ENCODE assay signal across 21 cellular contexts in the genomic region with DNA sequence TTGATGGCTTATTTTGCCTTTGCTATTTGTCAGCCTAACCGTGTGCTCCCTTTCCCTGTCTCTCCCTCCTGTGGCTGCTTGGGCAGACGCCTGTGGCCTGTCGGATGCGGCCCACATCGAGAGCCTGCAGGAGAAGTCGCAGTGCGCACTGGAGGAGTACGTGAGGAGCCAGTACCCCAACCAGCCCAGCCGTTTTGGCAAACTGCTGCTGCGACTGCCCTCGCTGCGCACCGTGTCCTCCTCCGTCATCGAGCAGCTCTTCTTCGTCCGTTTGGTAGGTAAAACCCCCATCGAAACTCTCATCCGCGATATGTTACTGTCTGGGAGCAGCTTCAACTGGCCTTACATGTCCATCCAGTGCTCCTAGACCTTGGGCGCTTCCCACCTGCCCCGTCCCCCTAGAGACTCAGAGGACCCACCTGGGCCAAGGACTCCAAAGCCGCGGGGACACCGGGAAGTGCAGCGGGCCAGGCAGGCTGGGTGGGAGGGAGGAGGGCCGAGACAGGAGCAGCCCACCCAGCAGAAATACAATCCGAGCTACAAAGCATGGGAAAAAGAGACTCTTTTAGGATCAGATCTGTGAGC. TPM values are rescaled to one million over a fixed set of nuclear protein-coding genes. Genes with fewer than 3 reads are reported as not detected.
A peak's percentile ranks its signal among the peaks of the same experiment; 100 is the strongest.
DNase-seq lines count a peak whose midpoint lies in the region; ATAC-seq, FAIRE-seq and TF ChIP-seq lines count a peak whose summit lies in the region.
"Had no signal": no experiment of that assay in that cellular context is flagged by ENCODE, and none has a peak within 500 bp of the region (broad histone marks: within the 10 kb centered on the region; RNA-seq: fewer than 3 reads in every experiment).

No MANE protein-coding gene starts in this region.

- no peak overlapping the region for H2AFZ ChIP-seq in H9 (ENCODE audit: low read length)

- no peak overlapping the region for H4K8ac ChIP-seq in H9 (replicated peaks; ENCODE audit: insufficient read length, low read depth, low read length)

- H3K36me3 ChIP-seq in kidney (ENCODE audit: control insufficient read depth in 1 of 2, insufficient read depth in 2 of 2, low read length in 2 of 2), result peaks cover 0 to 4% of the 10 kb centered on the region in 2 donors

- no peak for FAIRE-seq in kidney (lab: Jason Lieb, UNC)
- FAIRE-seq: endothelial cell of umbilical vein, H54 had no signal

- H3K9ac ChIP-seq in H9 (ENCODE audit: extremely low read depth, insufficient read length, low read length) (no peak overlapping the region), kidney (ENCODE audit: low read length in 2 of 2) (no peak overlapping the region)

- no peak overlapping the region for H2BK20ac ChIP-seq in H9 (ENCODE audit: low read depth, low read length, poor library complexity, severe bottlenecking)

- H4K5ac ChIP-seq in H9 (ENCODE audit: insufficient read length, low read depth, low read length), result no peak overlapping the region

- H3K9me3 ChIP-seq in H9 (ENCODE audit: control insufficient read depth, low read depth, low read length), result no peaks in the 10 kb centered on the region
- H3K9me3 ChIP-seq in kidney (ENCODE audit: control insufficient read depth in 1 of 2, low read length in 2 of 2), result no peaks in the 10 kb centered on the region

- peaks cover 97% of the 10 kb centered on the region for H3K27me3 ChIP-seq in H9 (ENCODE audit: insufficient read depth, low read length)

- no peak overlapping the region for H2BK120ac ChIP-seq in H9 (ENCODE audit: low read depth, low read length, poor library complexity, severe bottlenecking)

- H3K23ac ChIP-seq in H9 (ENCODE audit: insufficient read length, low read depth, low read length), result no peak overlapping the region

- H3K23me2 ChIP-seq in H9 (ENCODE audit: insufficient read length, low read depth, low read length, poor library complexity, severe bottlenecking), result peaks cover 7% of the 10 kb centered on the region

- no peak overlapping the region for H2BK15ac ChIP-seq in H9 (ENCODE audit: low read depth, low read length)

- H3K27me3 Mint-ChIP-seq in H9 (ENCODE audit: low read depth), result no peaks in the 10 kb centered on the region

- H3K4me1 ChIP-seq in H9 (ENCODE audit: insufficient read depth, low read length), result no peaks in the 10 kb centered on the region
- H3K4me1 ChIP-seq in kidney (ENCODE audit: control insufficient read depth in 1 of 2, insufficient read depth in 1 of 2, low read depth in 1 of 2, low read length in 2 of 2), result peaks cover 3 to 14% of the 10 kb centered on the region in 2 donors

- H4K91ac ChIP-seq in H9 (ENCODE audit: insufficient read length, low read depth, low read length), result no peak overlapping the region

- peak; percentile 70 for DNase-seq in H9
- DNase-seq in astrocyte of the hippocampus (ENCODE audit: low read depth, low spot score), result peak; percentile 51
- peak; percentile 66 for DNase-seq in kidney
- DNase-seq in sciatic nerve (ENCODE audit: low spot score), result no peak
- no peak for DNase-seq in coronary artery (ENCODE audit: low spot score)
- no peak for DNase-seq in GM20000 (ENCODE audit: low spot score)
- DNase-seq: EL, foreskin fibroblast, Karpas-422, NCI-H1092, NCI-H510A treated with DMSO at 0.1 percent for 48 hours, SIG-M5 had no signal

- peak overlapping the region in 1 of 2 experiments; percentile 56; a peak in 2 of 5 replicates for H3K4me3 Mint-ChIP-seq in H9
- H3K4me3 Mint-ChIP-seq: activated T-helper 1 cell treated with anti-CD3 and anti-CD28 coated beads, Interleukin-12 subunit alpha, Interleukin-12 subunit beta, Interleukin-2, Interleukin-4 antibody, amounts not matched to agents 30 ng/mL and 10 ng/mL and 1 ng/mL, durations not matched to agents 14 hours and 24 hours and 36 hours had no signal

- H3K4me2 ChIP-seq in H9 (ENCODE audit: insufficient read depth, insufficient read length, low read length), result peak overlapping the region; percentile 1

- peaks cover 17 to 42% of the 10 kb centered on the region in 2 experiments for H3K4me1 Mint-ChIP-seq in H9

- no peaks in the 10 kb centered on the region for H3K79me1 ChIP-seq in H9 (ENCODE audit: insufficient read depth, low read depth, low read length, poor library complexity, severe bottlenecking)

- no peak overlapping the region for H3K4me3 ChIP-seq in kidney (ENCODE audit: low read length in 2 of 2)
- H3K4me3 ChIP-seq in coronary artery, result no peak overlapping the region

- H3K18ac ChIP-seq in H9 (ENCODE audit: insufficient read length, low read depth, low read length), result no peak overlapping the region

- ATAC-seq in sciatic nerve, result peak; percentile 14
- ATAC-seq in HG03095 (IDR thresholded peaks at IDR 0.05; ENCODE audit: unreplicated experiment), result no peak
- ATAC-seq: left lobe of liver, right cardiac atrium had no signal

- H3K56ac ChIP-seq in H9 (ENCODE audit: insufficient read length, low read depth, low read length), result no peak overlapping the region

- no peak overlapping the region for H3K27ac ChIP-seq in H9 (ENCODE audit: insufficient read length, low read depth, low read length)
- H3K27ac ChIP-seq in kidney (ENCODE audit: low read depth in 2 of 2, low read length in 2 of 2), result no peak overlapping the region
- H3K27ac ChIP-seq in coronary artery, result no peak overlapping the region
- H3K27ac ChIP-seq: VCaP had no signal

- WGBS in H9 (ENCODE audit: extremely low coverage, insufficient read length, low lambda C conversion rate), result no CpG with 5 or more reads among the region's 28 CpGs

- intact Hi-C loops in kidney (cut with DNase I), result no loop called here
- intact Hi-C loops in sciatic nerve (cut with DNase I), result no loop called here

- H3K36me3 Mint-ChIP-seq in H9 (ENCODE audit: insufficient read depth in 1 of 3, low read depth in 3 of 3), result peaks cover 0 to 2% (median 0%) of the 10 kb centered on the region in 3 experiments; a peak in 2 of 7 replicates

- no peak overlapping the region for H2AK5ac ChIP-seq in H9 (ENCODE audit: insufficient read length, low read length)

- no peak overlapping the region; a peak in 1 of 7 replicates for H3K27ac Mint-ChIP-seq in H9
- H3K27ac Mint-ChIP-seq: activated T-helper 1 cell treated with anti-CD3 and anti-CD28 coated beads, Interleukin-12 subunit alpha, Interleukin-12 subunit beta, Interleukin-2, Interleukin-4 antibody, amounts not matched to agents 30 ng/mL and 10 ng/mL and 1 ng/mL, durations not matched to agents 14 hours and 24 hours and 36 hours had no signal

- no peaks in the 10 kb centered on the region for H3K79me2 ChIP-seq in H9 (ENCODE audit: insufficient read depth, low read length)

- no peak overlapping the region for H2BK12ac ChIP-seq in H9 (ENCODE audit: insufficient read length, low read depth, low read length)

- TF ChIP-seq CTCF in H9 (conservative IDR thresholded peaks at IDR 0.05) (no peak), kidney (IDR thresholded peaks at IDR 0.05; ENCODE audit: borderline replicate concordance, extremely low read depth, insufficient read depth) (no peak), coronary artery (IDR thresholded peaks at IDR 0.05) (no peak), GM20000 (IDR thresholded peaks at IDR 0.05; ENCODE audit: extremely low read depth, missing control alignments) (no peak)

- no peak overlapping the region for H2BK5ac ChIP-seq in H9 (ENCODE audit: insufficient read length, low read length)

- no peaks in the 10 kb centered on the region for H4K20me1 ChIP-seq in H9 (ENCODE audit: control insufficient read depth, insufficient read depth, insufficient read length)

- peaks cover 4 to 9% of the 10 kb centered on the region in 2 experiments; a peak in 3 of 5 replicates for H3K9me3 Mint-ChIP-seq in H9

- H3T11ph ChIP-seq in H9 (ENCODE audit: low read length), result no peak overlapping the region

- H3K14ac ChIP-seq in H9 (ENCODE audit: insufficient read depth, low read length), result no peak overlapping the region

- no peak overlapping the region for H3K4ac ChIP-seq in H9 (ENCODE audit: low read depth, low read length)

RNA-seq across cellular contexts. Expression of a gene that starts 10.5 kb away (rescaled TPM):
- total RNA-seq in H9 (2021) (not detected in 2 replicates), kidney (49.5 TPM), sciatic nerve (181 TPM)
- polyA plus RNA-seq in kidney (ENCODE audit: insufficient read depth, low read depth, low replicate concordance), result 22.8 TPM
- total RNA-seq: activated T-helper 1 cell treated with anti-CD3 and anti-CD28 coated beads, Interleukin-12 subunit alpha, Interleukin-12 subunit beta, Interleukin-2, Interleukin-4 antibody, amounts not matched to agents 30 ng/mL and 10 ng/mL and 1 ng/mL, durations not matched to agents 14 hours and 24 hours and 36 hours; T-helper 1 cell treated with Interleukin-12 subunit alpha and Interleukin-12 subunit beta and Interleukin-4 antibody, amounts not matched to agents 30 ng/mL and 1 ng/mL, for 36 hours had no signal

RNA-seq across cellular contexts. Expression of a gene that starts 12.5 kb away (rescaled TPM):
- total RNA-seq in H9 (2021) (1.7 and 1.9 TPM in 2 replicates), kidney (13.0 TPM), sciatic nerve (49.3 TPM)
- polyA plus RNA-seq in kidney (ENCODE audit: insufficient read depth, low read depth, low replicate concordance), result 16.0 TPM
- total RNA-seq: activated T-helper 1 cell treated with anti-CD3 and anti-CD28 coated beads, Interleukin-12 subunit alpha, Interleukin-12 subunit beta, Interleukin-2, Interleukin-4 antibody, amounts not matched to agents 30 ng/mL and 10 ng/mL and 1 ng/mL, durations not matched to agents 14 hours and 24 hours and 36 hours; mononuclear cell; T-helper 1 cell treated with Interleukin-12 subunit alpha and Interleukin-12 subunit beta and Interleukin-4 antibody, amounts not matched to agents 30 ng/mL and 1 ng/mL, for 36 hours had no signal

Comparison
In these comparisons a context has a peak if more than half of its experiments do, and no peak if none do; other contexts are left out.
1. DNase-seq: peak in H9 (single experiment), astrocyte of the hippocampus (single experiment) and kidney (single experiment); none in sciatic nerve (single experiment), coronary artery (single experiment) and GM20000 (single experiment).
2. RNA of a gene that starts 10.5 kb away (total RNA-seq): 181 TPM in sciatic nerve (single experiment) and 49.5 TPM in kidney (single experiment); not detected in H9; every median in the first group is over 10 times any median in the second.